In the genomic region with DNA sequence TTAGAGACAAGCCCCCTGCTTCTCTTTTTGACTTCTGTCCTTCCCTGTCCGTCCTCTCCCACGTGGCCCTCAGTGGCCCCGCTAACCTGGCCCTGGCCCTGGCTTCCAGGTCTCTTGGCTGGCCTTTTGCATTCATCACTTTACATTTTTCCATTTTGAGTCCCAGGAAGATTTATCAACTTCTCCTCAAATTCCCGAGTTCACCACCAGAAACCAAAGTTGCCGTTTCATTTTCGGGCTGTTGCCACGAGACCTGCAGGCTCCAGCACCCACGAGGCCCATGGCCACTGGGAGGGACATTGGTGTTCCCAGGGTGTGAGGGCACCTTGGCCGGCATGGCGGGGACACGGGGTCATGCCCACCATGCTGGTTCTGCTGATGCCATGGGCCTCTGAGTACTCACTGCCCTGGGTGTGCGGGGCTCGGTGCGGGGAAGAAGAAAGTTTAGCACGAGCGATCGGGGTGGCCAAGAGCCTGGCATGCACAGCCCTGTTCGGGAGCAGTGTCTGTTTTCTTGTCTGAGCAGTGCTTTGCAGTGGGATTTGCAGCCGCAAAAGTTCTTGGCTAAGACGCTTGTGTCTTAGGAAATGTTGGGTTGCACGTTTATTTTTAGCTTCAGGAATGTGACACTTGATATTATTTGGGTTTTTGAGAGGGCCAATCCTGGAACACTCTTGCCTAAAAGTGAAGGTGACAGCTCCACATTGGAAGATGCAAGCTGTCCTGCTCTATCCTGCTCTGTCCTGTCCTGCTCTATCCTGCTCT, we compare ENCODE assay signal across 13 cellular contexts. TPM values are rescaled to one million over a fixed set of nuclear protein-coding genes. Genes with fewer than 3 reads are reported as not detected.
DNase-seq lines count a peak whose midpoint lies in the region; ATAC-seq and TF ChIP-seq lines count a peak whose summit lies in the region.
"Had no signal": no experiment of that assay in that cellular context is flagged by ENCODE, and none has a peak within 500 bp of the region (broad histone marks: within the 10 kb centered on the region; RNA-seq: fewer than 3 reads in every experiment).

No MANE protein-coding gene starts in this region.

- intact Hi-C loops in esophagus squamous epithelium (cut with DNase I) (no loop called here), left lung (cut with DNase I) (no loop called here), testis (cut with DNase I; ENCODE audit: low total_unique reads) (no loop called here), PC-9 (cut with micrococcal nuclease; ENCODE audit: unreplicated experiment) (no loop called here)

- H3K4me1 ChIP-seq in esophagus squamous epithelium (peaks cover 4 to 61% (median 51%) of the 10 kb centered on the region in 3 donors), left lung (peaks cover 10 to 37% of the 10 kb centered on the region in 2 donors), testis (peaks cover 27% of the 10 kb centered on the region), PC-9 (replicated peaks; ENCODE audit: insufficient read depth) (no peaks in the 10 kb centered on the region)

- no peaks in the 10 kb centered on the region for H3K36me3 ChIP-seq in esophagus squamous epithelium
- no peaks in the 10 kb centered on the region for H3K36me3 ChIP-seq in left lung
- H3K36me3 ChIP-seq in testis (ENCODE audit: low read depth, missing control alignments) = no peaks in the 10 kb centered on the region
- H3K36me3 ChIP-seq in PC-9 (ENCODE audit: low read depth) = no peaks in the 10 kb centered on the region

- no peak overlapping the region for H2AFZ ChIP-seq in PC-9

- H3K79me2 ChIP-seq in PC-9 (ENCODE audit: low read depth) = no peaks in the 10 kb centered on the region

- H3K27ac ChIP-seq in RWPE1 (peak overlapping the region; percentile 76), esophagus squamous epithelium (peak overlapping the region; percentile 65 to 85 (median 74)), left lung (peak overlapping the region; percentile 45 to 56), testis (no peak overlapping the region), PC-9 (no peak overlapping the region)

- H3K9me2 ChIP-seq in PC-9 (ENCODE audit: insufficient read depth) = no peaks in the 10 kb centered on the region

- POLR2A ChIA-PET in RWPE1 (lab: Yijun Ruan, JAX; ENCODE audit: low non-redundant PET) (no interaction called here), PC-9 (lab: Charles Lee; ENCODE audit: unreplicated experiment) (no interaction called here)

- H3F3A ChIP-seq in PC-9 (ENCODE audit: insufficient read depth, low read depth) = no peaks in the 10 kb centered on the region

- CTCF ChIA-PET in RWPE1 (lab: Yijun Ruan, JAX) (no interaction called here), PC-9 (lab: Charles Lee) (no interaction called here)

- H3K9me3 ChIP-seq in esophagus squamous epithelium (peaks cover 0 to 14% (median 10%) of the 10 kb centered on the region in 3 donors), left lung (peaks cover 0 to 16% of the 10 kb centered on the region in 2 donors), testis (no peaks in the 10 kb centered on the region), PC-9 (ENCODE audit: insufficient read depth, low read depth) (peaks cover 5% of the 10 kb centered on the region; the same call in 1 of the 2 replicates)

- WGBS in esophagus squamous epithelium, 2 donors = 48 to 56% methylated on average over 18 to 19 of the region's 21 CpGs
- WGBS in testis, 2 donors = 52 to 59% methylated on average over 20 to 21 of the region's 21 CpGs

- no TSS peak for BruUV-seq in PC-9 (replicated peaks; lab: Mats Ljungman, UMichigan)

- DNase-seq in RWPE1 (ENCODE audit: low spot score) (no peak), esophagus squamous epithelium (lab: John Stamatoyannopoulos, UW) (no peak), left lung (peak in 1 of 2 donors; percentile 58), testis (peak; percentile 34), NCI-H1694 (lab: John Stamatoyannopoulos, UW) (no peak), PC-9 (no peak), NCI-H2227 treated with DMSO at 0.1 percent for 48 hours (lab: John Stamatoyannopoulos, UW) (no peak)
- DNase-seq: activated T-cell treated with anti-CD3 and anti-CD28 coated beads, Interleukin-2, amount 50 U/mL, for 1 hour; cortex of kidney; hypothalamus; NCI-H446 treated with DMSO at 0.1 percent for 48 hours; stimulated activated naive CD8-positive, alpha-beta T cell treated with anti-CD3 and anti-CD28 coated beads, Interleukin-15, Interleukin-2, amounts not matched to agents 100 U/mL and 50 U/mL, for 24 hours had no signal

- H4K20me1 ChIP-seq in PC-9 (ENCODE audit: insufficient read depth) = no peaks in the 10 kb centered on the region

- H3K4me2 ChIP-seq in PC-9 = no peak overlapping the region

- H3K27me3 ChIP-seq in esophagus squamous epithelium = peaks cover 0 to 36% (median 0%) of the 10 kb centered on the region in 4 donors
- peaks cover 0 to 28% of the 10 kb centered on the region in 2 donors for H3K27me3 ChIP-seq in left lung
- H3K27me3 ChIP-seq in testis = no peaks in the 10 kb centered on the region
- no peaks in the 10 kb centered on the region; the same call in 1 of the 2 replicates for H3K27me3 ChIP-seq in PC-9 (ENCODE audit: insufficient read depth, low read depth)

- ATAC-seq in left lung (peak; percentile 33), HG02884 (IDR thresholded peaks at IDR 0.05; ENCODE audit: unreplicated experiment) (no peak)
- ATAC-seq: stimulated activated naive CD8-positive, alpha-beta T cell treated with anti-CD3 and anti-CD28 coated beads, Interleukin-15, Interleukin-2, amounts not matched to agents 100 U/mL and 50 U/mL, for 24 hours had no signal

- TF ChIP-seq CTCF in RWPE1 (conservative IDR thresholded peaks at IDR 0.05; ENCODE audit: low read depth) (no peak), esophagus squamous epithelium (IDR thresholded peaks at IDR 0.05) (no peak), left lung (IDR thresholded peaks at IDR 0.05) (no peak), testis (IDR thresholded peaks at IDR 0.05) (no peak), PC-9 (conservative IDR thresholded peaks at IDR 0.05) (no peak)

- H3K4me3 ChIP-seq in esophagus squamous epithelium (peak overlapping the region in 1 of 4 donors; percentile 9), left lung (no peak overlapping the region), testis (no peak overlapping the region), PC-9 (no peak overlapping the region)

- TF ChIP-seq POLR2A in esophagus squamous epithelium (IDR thresholded peaks at IDR 0.05) (no peak), testis (IDR thresholded peaks at IDR 0.05) (no peak)

RNA-seq across cellular contexts. Expression of gene ADARB1, which starts 40.4 kb away (rescaled TPM):
- total RNA-seq in esophagus squamous epithelium = 10 to 100 TPM in 1 of 4 donors, 1 to 10 TPM in 3; 3.4 to 15.6 (median 5.7) TPM
- 10 to 100 TPM; 30.4 to 53.4 TPM for total RNA-seq in left lung
- 10 to 100 TPM; 17.6 TPM for total RNA-seq in testis
- 23.0 TPM for polyA plus RNA-seq in testis (ENCODE audit: insufficient read depth, low read depth, low replicate concordance)
- total RNA-seq in PC-9 (2021) = 12.1 and 19.1 TPM in 2 replicates

Comparison
In these comparisons a context has a peak if more than half of its experiments do, and no peak if none do; other contexts are left out.
1. H3K27ac ChIP-seq: peak in RWPE1 (single experiment), esophagus squamous epithelium (4 of 4) and left lung (2 of 2); none in testis (0 of 2) and PC-9 (single experiment).